12 cellular contexts compared by ENCODE assay signal in genomic region chr3:9791127-9791526, GRCh38. TPM values are rescaled to one million over a fixed set of nuclear protein-coding genes. Genes with fewer than 3 reads are reported as not detected.
A peak's percentile ranks its signal among the peaks of the same experiment; 100 is the strongest.
DNase-seq lines count a peak whose midpoint lies in the region; ATAC-seq and TF ChIP-seq lines count a peak whose summit lies in the region.
"Had no signal": no experiment of that assay in that cellular context is flagged by ENCODE, and none has a peak within 500 bp of the region (broad histone marks: within the 10 kb centered on the region; RNA-seq: fewer than 3 reads in every experiment).

No MANE protein-coding gene starts in this region.

- H3K27me3 ChIP-seq in left ventricle myocardium inferior (ENCODE audit: low read depth) (no peaks in the 10 kb centered on the region), mesenchymal stem cell (ENCODE audit: control insufficient read depth in 1 of 2, insufficient read depth in 1 of 2, low read length in 2 of 2) (no peaks in the 10 kb centered on the region), upper lobe of right lung (no peaks in the 10 kb centered on the region)

- no peak overlapping the region for H2BK120ac ChIP-seq in mesenchymal stem cell (ENCODE audit: low read depth, low read length)

- no peak for ATAC-seq in left ventricle myocardium superior
- no peak for ATAC-seq in upper lobe of right lung
- ATAC-seq in GM21526 (IDR thresholded peaks at IDR 0.05; ENCODE audit: low FRiP score, unreplicated experiment): no peak
- ATAC-seq: right cardiac atrium had no signal

- no peak overlapping the region for H2BK5ac ChIP-seq in mesenchymal stem cell (ENCODE audit: low read depth, low read length, poor library complexity, severe bottlenecking)

- no peak overlapping the region for H3K4me2 ChIP-seq in mesenchymal stem cell (ENCODE audit: low read length, poor library complexity, severe bottlenecking)

- H3K4me1 Mint-ChIP-seq in activated naive CD8-positive, alpha-beta T cell (ENCODE audit: low read depth): peaks cover 65% of the 10 kb centered on the region

- no peak overlapping the region for H4K91ac ChIP-seq in mesenchymal stem cell (ENCODE audit: low read length)

- H2AFZ ChIP-seq in mesenchymal stem cell (ENCODE audit: low read depth, low read length): no peak overlapping the region

- H3K36me3 Mint-ChIP-seq in activated naive CD8-positive, alpha-beta T cell: peaks cover 27% of the 10 kb centered on the region

- no peaks in the 10 kb centered on the region for H3K9me3 Mint-ChIP-seq in activated naive CD8-positive, alpha-beta T cell (ENCODE audit: low read depth)

- intact Hi-C loops in left ventricle myocardium inferior (cut with micrococcal nuclease) (no loop called here), left ventricle myocardium superior (cut with micrococcal nuclease) (no loop called here), upper lobe of right lung (cut with DNase I) (no loop called here)

- no peak overlapping the region for H3K4me3 ChIP-seq in left ventricle myocardium inferior
- peak overlapping the region in 1 of 2 experiments; percentile 96 for H3K4me3 ChIP-seq in mesenchymal stem cell (ENCODE audit: insufficient read depth in 1 of 2, low read depth in 1 of 2, low read length in 2 of 2)
- H3K4me3 ChIP-seq in upper lobe of right lung: peak overlapping the region; percentile 100

- H2BK15ac ChIP-seq in mesenchymal stem cell (ENCODE audit: low read depth, poor library complexity, severe bottlenecking): no peak overlapping the region

- H3K36me3 ChIP-seq in left ventricle myocardium inferior (peaks cover 62% of the 10 kb centered on the region), mesenchymal stem cell (ENCODE audit: control insufficient read depth in 1 of 2, insufficient read depth in 2 of 2, low read depth in 1 of 2, low read length in 2 of 2) (peaks cover 36 to 54% of the 10 kb centered on the region in 2 experiments), upper lobe of right lung (peaks cover 36% of the 10 kb centered on the region)

- H3K18ac ChIP-seq in mesenchymal stem cell (ENCODE audit: low read depth in 1 of 2, low read length in 2 of 2): no peak overlapping the region

- 97% methylated on average over 11 of the region's 11 CpGs for WGBS in mesenchymal stem cell

- H3K27ac Mint-ChIP-seq in activated naive CD8-positive, alpha-beta T cell: no peak overlapping the region

- H2BK12ac ChIP-seq in mesenchymal stem cell (ENCODE audit: low read length in 2 of 2): no peak overlapping the region

- no peak overlapping the region for H4K8ac ChIP-seq in mesenchymal stem cell (ENCODE audit: low read length)

- no peak overlapping the region for H3K4ac ChIP-seq in mesenchymal stem cell (ENCODE audit: low read depth in 1 of 2, low read length in 2 of 2)

- H3K23ac ChIP-seq in mesenchymal stem cell (ENCODE audit: low read length in 2 of 2): no peak overlapping the region

- DNase-seq in left ventricle myocardium inferior: no peak
- no peak for DNase-seq in left ventricle myocardium superior
- DNase-seq in mesenchymal stem cell: no peak
- DNase-seq in upper lobe of right lung: no peak
- no peak for DNase-seq in DMS 273 treated with DMSO at 0.1 percent for 48 hours (lab: John Stamatoyannopoulos, UW)
- no peak for DNase-seq in LoVo (ENCODE audit: low spot score)
- DNase-seq: amygdala, Calu3, NCI-H1436 treated with DMSO at 0.1 percent for 48 hours, right cardiac atrium had no signal

- H3K9me3 ChIP-seq in left ventricle myocardium inferior (replicated peaks) (no peaks in the 10 kb centered on the region), mesenchymal stem cell (ENCODE audit: control insufficient read depth, low read length) (no peaks in the 10 kb centered on the region), upper lobe of right lung (no peaks in the 10 kb centered on the region)

- H3K27me3 Mint-ChIP-seq in activated naive CD8-positive, alpha-beta T cell: no peaks in the 10 kb centered on the region

- H3K4me1 ChIP-seq in left ventricle myocardium inferior (peaks cover 57% of the 10 kb centered on the region), mesenchymal stem cell (ENCODE audit: control insufficient read depth, insufficient read depth, low read depth, low read length) (peaks cover 6% of the 10 kb centered on the region), upper lobe of right lung (peaks cover 33% of the 10 kb centered on the region)

- H3K79me1 ChIP-seq in mesenchymal stem cell (replicated peaks; ENCODE audit: low read length, poor library complexity, severe bottlenecking): peaks cover 20% of the 10 kb centered on the region

- H3K14ac ChIP-seq in mesenchymal stem cell (ENCODE audit: low read length in 2 of 2): no peak overlapping the region

- TF ChIP-seq CTCF in left ventricle myocardium inferior (IDR thresholded peaks at IDR 0.05; ENCODE audit: borderline replicate concordance) (no peak), upper lobe of right lung (IDR thresholded peaks at IDR 0.05) (no peak)

- peak overlapping the region; percentile 99 for H3K4me3 Mint-ChIP-seq in activated naive CD8-positive, alpha-beta T cell

- no peak overlapping the region for H2AK5ac ChIP-seq in mesenchymal stem cell (ENCODE audit: low read length, severe bottlenecking)

- H3K9ac ChIP-seq in mesenchymal stem cell (ENCODE audit: low read length): peak overlapping the region; percentile 99

- H3K27ac ChIP-seq in left ventricle myocardium inferior (replicated peaks): peak overlapping the region; percentile 99
- H3K27ac ChIP-seq in mesenchymal stem cell (ENCODE audit: low read length, poor library complexity, severe bottlenecking): no peak overlapping the region
- no peak overlapping the region for H3K27ac ChIP-seq in upper lobe of right lung

RNA-seq across cellular contexts. Expression of gene TADA3, which starts 1.1 kb away (rescaled TPM):
- total RNA-seq in left ventricle myocardium inferior (45.3 TPM), left ventricle myocardium superior (45.9 TPM), upper lobe of right lung (55.8 TPM)
- polyA plus RNA-seq in mesenchymal stem cell (2013, experiment 1 of 2): 53.4 TPM
- polyA plus RNA-seq in mesenchymal stem cell (2013, experiment 2 of 2): 54.2 TPM

RNA-seq across cellular contexts. Expression of gene ARPC4, which starts 1.8 kb away (rescaled TPM):
- total RNA-seq in left ventricle myocardium inferior (52.9 TPM), left ventricle myocardium superior (55.3 TPM), upper lobe of right lung (148 TPM)
- 103 TPM for polyA plus RNA-seq in mesenchymal stem cell (2013, experiment 1 of 2)
- polyA plus RNA-seq in mesenchymal stem cell (2013, experiment 2 of 2): 101 TPM

RNA-seq across cellular contexts. Expression of gene TTLL3, which starts 18.9 kb away (rescaled TPM):
- 10.2 TPM for total RNA-seq in left ventricle myocardium inferior
- 11.0 TPM for total RNA-seq in left ventricle myocardium superior
- 16.1 TPM for polyA plus RNA-seq in mesenchymal stem cell (2013, experiment 1 of 2)
- polyA plus RNA-seq in mesenchymal stem cell (2013, experiment 2 of 2): 14.6 TPM
- total RNA-seq in upper lobe of right lung: 37.3 TPM

RNA-seq across cellular contexts. Expression of gene CAMK1, which starts 21.4 kb away (rescaled TPM):
- 12.3 TPM for total RNA-seq in left ventricle myocardium inferior
- 11.7 TPM for total RNA-seq in left ventricle myocardium superior
- polyA plus RNA-seq in mesenchymal stem cell (2013, experiment 1 of 2): 10.6 TPM
- polyA plus RNA-seq in mesenchymal stem cell (2013, experiment 2 of 2): 11.1 TPM
- 35.7 TPM for total RNA-seq in upper lobe of right lung

RNA-seq across cellular contexts. Expression of gene OGG1, which starts 41.4 kb away (rescaled TPM):
- total RNA-seq in left ventricle myocardium inferior (9.2 TPM), left ventricle myocardium superior (8.8 TPM), upper lobe of right lung (17.2 TPM)
- polyA plus RNA-seq in mesenchymal stem cell (2013, experiment 1 of 2): 26.5 TPM
- 25.0 TPM for polyA plus RNA-seq in mesenchymal stem cell (2013, experiment 2 of 2)
